21 cellular contexts compared by ENCODE assay signal in the genomic region with DNA sequence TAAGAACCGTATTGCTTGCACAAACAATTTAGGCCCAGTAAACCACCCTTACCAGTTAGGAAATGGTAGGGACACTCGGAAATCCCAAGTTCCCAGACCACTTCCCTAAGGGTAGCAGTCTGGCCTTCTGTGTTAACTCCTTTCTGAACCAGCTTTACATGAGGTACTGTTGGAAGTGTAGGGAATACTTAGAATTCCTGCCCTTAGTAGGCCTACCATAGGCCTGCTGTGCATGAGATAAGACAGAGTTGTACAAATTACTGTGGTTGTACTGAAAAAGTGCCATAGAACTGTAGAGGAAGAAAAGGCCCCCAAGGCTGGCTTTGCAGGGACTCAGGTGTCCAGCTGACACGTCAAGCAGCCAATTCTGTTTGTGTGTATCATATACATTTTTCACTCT.
"Had no signal": no experiment of that assay in that cellular context is flagged by ENCODE, and none has a peak within 500 bp of the region (broad histone marks: within the 10 kb centered on the region; RNA-seq: fewer than 3 reads in every experiment).

No MANE protein-coding gene starts in this region.

- H3K4me3 Mint-ChIP-seq: activated naive CD4-positive, alpha-beta T cell treated with anti-CD3 and anti-CD28 coated beads for 36 hours; activated naive CD8-positive, alpha-beta T cell treated with anti-CD3 and anti-CD28 coated beads, Interleukin-2, amount 10 ng/mL, durations not matched to agents 7 days and 5 days; activated T-helper 1 cell treated with anti-CD3 and anti-CD28 coated beads, Interleukin-12 subunit alpha, Interleukin-12 subunit beta, Interleukin-2, Interleukin-4 antibody, amounts not matched to agents 30 ng/mL and 10 ng/mL and 1 ng/mL, durations not matched to agents 14 hours and 24 hours and 36 hours; dendritic cell treated with granulocyte-macrophage colony-stimulating factor and Interleukin-4, amounts not matched to agents 40 ng/mL and 50 ng/mL, for 4 days; nephron; stimulated activated naive B cell treated with anti-CD40 and anti-IgM and Interleukin-4, amounts not matched to agents 10 μg/mL and 1 μg/mL and 100 μg/mL, for 72 hours; T-helper 1 cell treated with Interleukin-12 subunit alpha and Interleukin-12 subunit beta and Interleukin-4 antibody, amounts not matched to agents 30 μg/mL and 1 μg/mL, for 36 hours had no signal

- H3K27me3 ChIP-seq: ascending aorta, brain microvascular endothelial cell, esophagus muscularis mucosa, left lung, ovary, stomach, thyroid gland, upper lobe of right lung had no signal

- H3K4me1 ChIP-seq: prostate gland had no signal

- ATAC-seq: left lung, lower lobe of right lung, upper lobe of right lung had no signal

- H3K27me3 Mint-ChIP-seq: activated naive CD8-positive, alpha-beta T cell treated with anti-CD3 and anti-CD28 coated beads, Interleukin-2, amount 10 ng/mL, durations not matched to agents 7 days and 5 days; dendritic cell treated with granulocyte-macrophage colony-stimulating factor and Interleukin-4, amounts not matched to agents 40 ng/mL and 50 ng/mL, for 4 days; stimulated activated naive B cell treated with anti-CD40 and anti-IgM and Interleukin-4, amounts not matched to agents 10 μg/mL and 1 μg/mL and 100 μg/mL, for 72 hours had no signal

- H3K4me3 ChIP-seq: ascending aorta, esophagus muscularis mucosa, left lung, lower lobe of right lung, mucosa of descending colon, ovary, prostate gland, stomach, thyroid gland, upper lobe of right lung had no signal

- H3K9me3 ChIP-seq: ascending aorta, esophagus muscularis mucosa, left lung, lower lobe of right lung, mucosa of descending colon, ovary, prostate gland, stomach, thyroid gland, upper lobe of right lung had no signal

- H3K36me3 ChIP-seq: ovary, prostate gland had no signal

- H3K27ac ChIP-seq: ascending aorta, brain microvascular endothelial cell, esophagus muscularis mucosa, left lung, lower lobe of right lung, ovary, prostate gland, stomach, thyroid gland, upper lobe of right lung had no signal

- DNase-seq: activated naive CD8-positive, alpha-beta T cell treated with anti-CD3 and anti-CD28 coated beads, Interleukin-2, amount 10 ng/mL, durations not matched to agents 7 days and 5 days; activated T-cell treated with anti-CD3 and anti-CD28 coated beads for 4 hours; central memory CD4-positive, alpha-beta T cell; foreskin melanocyte; left lung; lower lobe of right lung; mucosa of descending colon; ovary; stimulated activated naive B cell treated with anti-CD40 and anti-IgM and Interleukin-4, amounts not matched to agents 10 μg/mL and 1 μg/mL and 100 μg/mL, for 72 hours; stomach; thyroid gland; upper lobe of right lung had no signal

- H3K27ac Mint-ChIP-seq: activated naive CD4-positive, alpha-beta T cell treated with anti-CD3 and anti-CD28 coated beads for 36 hours; activated naive CD8-positive, alpha-beta T cell treated with anti-CD3 and anti-CD28 coated beads, Interleukin-2, amount 10 ng/mL, durations not matched to agents 7 days and 5 days; dendritic cell treated with granulocyte-macrophage colony-stimulating factor and Interleukin-4, amounts not matched to agents 40 ng/mL and 50 ng/mL, for 4 days; nephron; stimulated activated naive B cell treated with anti-CD40 and anti-IgM and Interleukin-4, amounts not matched to agents 10 μg/mL and 1 μg/mL and 100 μg/mL, for 72 hours; T-helper 1 cell treated with Interleukin-12 subunit alpha and Interleukin-12 subunit beta and Interleukin-4 antibody, amounts not matched to agents 30 μg/mL and 1 μg/mL, for 36 hours had no signal

- H3K9me3 Mint-ChIP-seq: activated naive CD4-positive, alpha-beta T cell treated with anti-CD3 and anti-CD28 coated beads for 36 hours; activated naive CD8-positive, alpha-beta T cell treated with anti-CD3 and anti-CD28 coated beads, Interleukin-2, amount 10 ng/mL, durations not matched to agents 7 days and 5 days; activated T-helper 1 cell treated with anti-CD3 and anti-CD28 coated beads, Interleukin-12 subunit alpha, Interleukin-12 subunit beta, Interleukin-2, Interleukin-4 antibody, amounts not matched to agents 30 ng/mL and 10 ng/mL and 1 ng/mL, durations not matched to agents 14 hours and 24 hours and 36 hours; dendritic cell treated with granulocyte-macrophage colony-stimulating factor and Interleukin-4, amounts not matched to agents 40 ng/mL and 50 ng/mL, for 4 days; nephron; stimulated activated naive B cell treated with anti-CD40 and anti-IgM and Interleukin-4, amounts not matched to agents 10 μg/mL and 1 μg/mL and 100 μg/mL, for 72 hours; T-helper 1 cell treated with Interleukin-12 subunit alpha and Interleukin-12 subunit beta and Interleukin-4 antibody, amounts not matched to agents 30 μg/mL and 1 μg/mL, for 36 hours had no signal
